ENCODE assay signal across 20 cellular contexts in genomic region chr14:75432406-75432805, GRCh38. TPM values are rescaled to one million over a fixed set of nuclear protein-coding genes. Genes with fewer than 3 reads are reported as not detected.
DNase-seq lines count a peak whose midpoint lies in the region; ATAC-seq and TF ChIP-seq lines count a peak whose summit lies in the region.
"Had no signal": no experiment of that assay in that cellular context is flagged by ENCODE, and none has a peak within 500 bp of the region (broad histone marks: within the 10 kb centered on the region; RNA-seq: fewer than 3 reads in every experiment).

No MANE protein-coding gene starts in this region.

- no peaks in the 10 kb centered on the region for H3K9me3 Mint-ChIP-seq in CD4-positive, alpha-beta T cell
- no peaks in the 10 kb centered on the region for H3K9me3 Mint-ChIP-seq in memory B cell

- H3K4me3 Mint-ChIP-seq in CD4-positive, alpha-beta T cell = peak overlapping the region; percentile 67
- no peak overlapping the region for H3K4me3 Mint-ChIP-seq in T-helper 17 cell
- no peak overlapping the region for H3K4me3 Mint-ChIP-seq in memory B cell
- H3K4me3 Mint-ChIP-seq: B cell had no signal

- H3K4me3 ChIP-seq in gastrocnemius medialis = no peak overlapping the region

- H3K27me3 ChIP-seq in CD4-positive, alpha-beta T cell (ENCODE audit: control insufficient read depth, insufficient read depth, low read length) = peaks cover 5% of the 10 kb centered on the region
- H3K27me3 ChIP-seq in gastrocnemius medialis = no peaks in the 10 kb centered on the region

- peaks cover 12% of the 10 kb centered on the region for H3K4me1 Mint-ChIP-seq in CD4-positive, alpha-beta T cell (ENCODE audit: low read depth)
- H3K4me1 Mint-ChIP-seq in T-helper 17 cell (peaks cover 8% of the 10 kb centered on the region), memory B cell (peaks cover 40% of the 10 kb centered on the region)

- peaks cover 55 to 80% of the 10 kb centered on the region in 2 donors for H3K4me1 ChIP-seq in gastrocnemius medialis

- CTCF ChIA-PET in CD4-positive, alpha-beta T cell (lab: Charles Lee) = interaction anchor here (0.7 kb wide), 1 partner anchor 31 kb away, joined by 3 read pairs; no protein-coding TSS in a partner anchor

- no peaks in the 10 kb centered on the region for H3K9me3 ChIP-seq in CD4-positive, alpha-beta T cell (ENCODE audit: control insufficient read depth, low read length)
- no peaks in the 10 kb centered on the region for H3K9me3 ChIP-seq in T-helper 17 cell (ENCODE audit: control insufficient read depth, low read length, poor library complexity, severe bottlenecking)
- no peaks in the 10 kb centered on the region for H3K9me3 ChIP-seq in gastrocnemius medialis

- H3K27ac ChIP-seq in CD4-positive, alpha-beta T cell (ENCODE audit: low read depth, low read length) = no peak overlapping the region
- H3K27ac ChIP-seq in gastrocnemius medialis = peak overlapping the region in 3 of 4 donors; percentile 85 to 94 (median 93)
- H3K27ac ChIP-seq: 22Rv1, RWPE1 had no signal

- TF ChIP-seq POLR2A in gastrocnemius medialis (IDR thresholded peaks at IDR 0.05) = no peak

- no peak for DNase-seq in CD4-positive, alpha-beta T cell
- DNase-seq in T-helper 17 cell (no peak), memory B cell (ENCODE audit: low spot score in 2 of 2) (no peak), gastrocnemius medialis (no peak), NCI-H128 (lab: John Stamatoyannopoulos, UW; ENCODE audit: unreplicated experiment) (no peak), 8988T (no peak), NCI-H2196 (lab: John Stamatoyannopoulos, UW; ENCODE audit: unreplicated experiment) (no peak), NAMALWA (ENCODE audit: low spot score) (no peak)
- DNase-seq: COR-L47, DMS 273 treated with DMSO at 0.1 percent for 48 hours, DND-41, GOT3, NCI-H1417, NCI-H187, NCI-H345, NCI-H524 treated with DMSO at 0.1 percent for 48 hours, PC-3 had no signal

- POLR2A ChIA-PET in CD4-positive, alpha-beta T cell (lab: Charles Lee) = no interaction called here

- no peaks in the 10 kb centered on the region for H3K36me3 Mint-ChIP-seq in CD4-positive, alpha-beta T cell (ENCODE audit: low read depth)
- H3K36me3 Mint-ChIP-seq in T-helper 17 cell (ENCODE audit: low read depth) (no peaks in the 10 kb centered on the region), memory B cell (peaks cover 16% of the 10 kb centered on the region)

- in situ Hi-C loops in gastrocnemius medialis (cut with MboI; ENCODE audit: low sequenced_read_pairs in 4 of 4) = no loop called here

- TF ChIP-seq CTCF in CD4-positive, alpha-beta T cell (IDR thresholded peaks at IDR 0.05) = no peak
- TF ChIP-seq CTCF in gastrocnemius medialis (IDR thresholded peaks at IDR 0.05 in 4 of 5, conservative IDR thresholded peaks at IDR 0.05 in 1 of 5) = no peak

- H3K36me3 ChIP-seq in gastrocnemius medialis = peaks cover 0 to 32% of the 10 kb centered on the region in 2 donors

- intact Hi-C loops in CD4-positive, alpha-beta T cell (cut with DNase I, micrococcal nuclease) = no loop called here
- intact Hi-C loops in gastrocnemius medialis (cut with DNase I; ENCODE audit: low total_unique reads) = loop anchor here (5.0 kb wide), 1 partner anchor 130 kb away; no protein-coding TSS in a partner anchor

- peaks cover 12% of the 10 kb centered on the region for H3K27me3 Mint-ChIP-seq in CD4-positive, alpha-beta T cell
- H3K27me3 Mint-ChIP-seq in T-helper 17 cell (peaks cover 48% of the 10 kb centered on the region), memory B cell (no peaks in the 10 kb centered on the region)
- H3K27me3 Mint-ChIP-seq: B cell had no signal

- ATAC-seq in CD4-positive, alpha-beta T cell (ENCODE audit: poor library complexity) = no peak
- ATAC-seq in T-helper 17 cell (no peak), memory B cell (ENCODE audit: low read depth) (no peak), gastrocnemius medialis (no peak)
- ATAC-seq: PC-3 had no signal

- no peak overlapping the region for H3K27ac Mint-ChIP-seq in CD4-positive, alpha-beta T cell
- H3K27ac Mint-ChIP-seq in T-helper 17 cell (peak overlapping the region; percentile 11), memory B cell (peak overlapping the region; percentile 17)
- H3K27ac Mint-ChIP-seq: B cell had no signal

RNA-seq across cellular contexts. Expression of gene JDP2, which starts 4.6 kb away (rescaled TPM):
- 1 to 10 TPM; 1.1 to 1.2 TPM for total RNA-seq in CD4-positive, alpha-beta T cell
- 1 to 10 TPM in 1 of 2 donors, under 1 TPM in 1; 0.86 to 1.4 TPM for total RNA-seq in T-helper 17 cell
- 10 to 100 TPM; 17.3 to 80.2 (median 31.7) TPM for total RNA-seq in gastrocnemius medialis

Comparison
In these comparisons a context has a peak if more than half of its experiments do, and no peak if none do; other contexts are left out.
1. RNA of gene JDP2, which starts 4.6 kb away (total RNA-seq): 17.3 to 80.2 TPM in gastrocnemius medialis; 0.86 to 1.4 TPM in T-helper 17 cell and 1.1 to 1.2 TPM in CD4-positive, alpha-beta T cell; every median in the first group is over 4 times any median in the second.